24 cellular contexts compared by ENCODE assay signal in the genomic region with DNA sequence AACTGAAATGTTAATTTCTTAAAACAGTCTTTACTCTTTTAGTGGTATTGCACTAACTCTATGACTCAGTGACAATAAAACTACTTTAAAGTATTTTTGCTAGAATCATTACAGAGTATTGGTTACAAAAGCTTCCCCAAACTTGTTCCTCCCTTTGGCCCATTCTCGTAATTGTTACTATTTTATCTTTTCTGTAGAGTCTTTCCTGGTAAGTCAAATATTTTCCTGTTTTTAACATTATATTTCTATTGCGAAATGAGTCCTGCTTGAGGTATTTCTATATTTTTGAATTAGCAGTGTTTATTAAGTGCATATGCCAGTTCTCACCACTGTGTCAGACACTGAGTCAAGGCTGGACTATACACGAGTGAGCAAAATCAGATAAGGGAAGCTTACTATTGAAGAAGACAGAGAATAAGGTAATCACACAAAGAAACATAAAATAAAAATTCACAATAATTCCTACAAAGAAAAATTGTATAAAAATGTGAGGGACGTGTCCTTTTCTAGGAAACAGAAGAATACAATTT.
"Had no signal": no experiment of that assay in that cellular context is flagged by ENCODE, and none has a peak within 500 bp of the region (broad histone marks: within the 10 kb centered on the region; RNA-seq: fewer than 3 reads in every experiment).

No MANE protein-coding gene starts in this region.

- H3K27ac Mint-ChIP-seq: activated CD4-positive, alpha-beta memory T cell treated with anti-CD3 and anti-CD28 coated beads, Interleukin-2, amount 10 ng/mL, durations not matched to agents 7 days and 5 days; activated CD4-positive, alpha-beta T cell treated with anti-CD3 and anti-CD28 coated beads, Interleukin-2, amount 10 ng/mL, durations not matched to agents 24 days and 14 days; activated naive CD4-positive, alpha-beta T cell treated with anti-CD3 and anti-CD28 coated beads for 36 hours; activated naive CD8-positive, alpha-beta T cell treated with anti-CD3 and anti-CD28 coated beads, Interleukin-2, amount 10 ng/mL, durations not matched to agents 7 days and 5 days; activated T-cell treated with anti-CD3 and anti-CD28 coated beads, Interleukin-2, amount 50 U/mL, for 72 hours; natural killer cell; progenitor cell of endocrine pancreas; stimulated activated naive B cell treated with anti-CD40 and anti-IgM and Interleukin-4, amounts not matched to agents 10 μg/mL and 1 μg/mL and 100 μg/mL, for 72 hours had no signal

- H3K27me3 Mint-ChIP-seq: activated CD4-positive, alpha-beta memory T cell treated with anti-CD3 and anti-CD28 coated beads, Interleukin-2, amount 10 ng/mL, durations not matched to agents 7 days and 5 days; activated CD4-positive, alpha-beta T cell treated with anti-CD3 and anti-CD28 coated beads, Interleukin-2, amount 10 ng/mL, durations not matched to agents 24 days and 14 days; activated naive CD8-positive, alpha-beta T cell treated with anti-CD3 and anti-CD28 coated beads, Interleukin-2, amount 10 ng/mL, durations not matched to agents 7 days and 5 days; progenitor cell of endocrine pancreas; stimulated activated naive B cell treated with anti-CD40 and anti-IgM and Interleukin-4, amounts not matched to agents 10 μg/mL and 1 μg/mL and 100 μg/mL, for 72 hours had no signal

- H3K4me3 ChIP-seq: sigmoid colon, transverse colon, uterus had no signal

- H3K36me3 Mint-ChIP-seq: activated naive CD8-positive, alpha-beta T cell treated with anti-CD3 and anti-CD28 coated beads, Interleukin-2, amount 10 ng/mL, durations not matched to agents 7 days and 5 days; natural killer cell; stimulated activated naive B cell treated with anti-CD40 and anti-IgM and Interleukin-4, amounts not matched to agents 10 μg/mL and 1 μg/mL and 100 μg/mL, for 72 hours had no signal

- H3K4me3 Mint-ChIP-seq: activated CD4-positive, alpha-beta memory T cell treated with anti-CD3 and anti-CD28 coated beads, Interleukin-2, amount 10 ng/mL, durations not matched to agents 7 days and 5 days; activated CD4-positive, alpha-beta T cell treated with anti-CD3 and anti-CD28 coated beads, Interleukin-2, amount 10 ng/mL, durations not matched to agents 24 days and 14 days; activated naive CD4-positive, alpha-beta T cell treated with anti-CD3 and anti-CD28 coated beads for 36 hours; activated naive CD8-positive, alpha-beta T cell treated with anti-CD3 and anti-CD28 coated beads, Interleukin-2, amount 10 ng/mL, durations not matched to agents 7 days and 5 days; activated T-cell treated with anti-CD3 and anti-CD28 coated beads, Interleukin-2, amount 50 U/mL, for 72 hours; natural killer cell; stimulated activated naive B cell treated with anti-CD40 and anti-IgM and Interleukin-4, amounts not matched to agents 10 μg/mL and 1 μg/mL and 100 μg/mL, for 72 hours had no signal

- H3K27me3 ChIP-seq: sigmoid colon, transverse colon, uterus had no signal

- DNase-seq: activated CD4-positive, alpha-beta memory T cell treated with anti-CD3 and anti-CD28 coated beads, Interleukin-2, amount 10 ng/mL, durations not matched to agents 7 days and 5 days; activated CD4-positive, alpha-beta T cell treated with anti-CD3 and anti-CD28 coated beads, Interleukin-2, amount 10 ng/mL, durations not matched to agents 24 days and 14 days; activated effector memory CD4-positive, alpha-beta T cell treated with Interleukin-2 at 50 U/mL for 16 hours; activated naive CD4-positive, alpha-beta T cell treated with anti-CD3 and anti-CD28 coated beads for 36 hours; activated naive CD8-positive, alpha-beta T cell treated with anti-CD3 and anti-CD28 coated beads, Interleukin-2, amount 10 ng/mL, durations not matched to agents 7 days and 5 days; activated T-cell treated with anti-CD3 and anti-CD28 coated beads, Interleukin-2, amount 50 U/mL, for 72 hours; amygdala; caudate nucleus; dermis blood vessel endothelial cell; effector CD8-positive, alpha-beta T cell; hypothalamus; left ventricle myocardium superior; mammary epithelial cell; midbrain; natural killer cell; retina; sigmoid colon; stimulated activated CD4-positive, alpha-beta T cell treated with anti-CD3 and anti-CD28 coated beads, Interleukin-2, amount 100 ng/mL, for 48 hours; stimulated activated CD8-positive, alpha-beta memory T cell treated with anti-CD3 and anti-CD28 coated beads, Interleukin-4, amount 100 ng/mL, for 48 hours; stimulated activated naive B cell treated with anti-CD40 and anti-IgM and Interleukin-4, amounts not matched to agents 10 μg/mL and 1 μg/mL and 100 μg/mL, for 72 hours; T1000; transverse colon; uterus had no signal

- H3K36me3 ChIP-seq: sigmoid colon, transverse colon, uterus had no signal

- H3K4me1 Mint-ChIP-seq: activated CD4-positive, alpha-beta memory T cell treated with anti-CD3 and anti-CD28 coated beads, Interleukin-2, amount 10 ng/mL, durations not matched to agents 7 days and 5 days; activated CD4-positive, alpha-beta T cell treated with anti-CD3 and anti-CD28 coated beads, Interleukin-2, amount 10 ng/mL, durations not matched to agents 24 days and 14 days; activated naive CD8-positive, alpha-beta T cell treated with anti-CD3 and anti-CD28 coated beads, Interleukin-2, amount 10 ng/mL, durations not matched to agents 7 days and 5 days; natural killer cell; stimulated activated naive B cell treated with anti-CD40 and anti-IgM and Interleukin-4, amounts not matched to agents 10 μg/mL and 1 μg/mL and 100 μg/mL, for 72 hours had no signal

- H3K27ac ChIP-seq: sigmoid colon, transverse colon, uterus had no signal
